24 cellular contexts compared by ENCODE assay signal in genomic region chr12:50666023-50666422, GRCh38.
"Had no signal": no experiment of that assay in that cellular context is flagged by ENCODE, and none has a peak within 500 bp of the region (broad histone marks: within the 10 kb centered on the region; RNA-seq: fewer than 3 reads in every experiment).

No MANE protein-coding gene starts in this region.

- H3K27ac ChIP-seq: epithelial cell of prostate, gastrocnemius medialis, left lung, neutrophil, parathyroid adenoma, right lobe of liver, suprapubic skin, thyroid gland had no signal

- H3K27ac Mint-ChIP-seq: endodermal cell; mesothelial cell of epicardium; nephron progenitor cell; progenitor cell of endocrine pancreas; stimulated activated naive B cell treated with anti-CD40 and anti-IgM and Interleukin-4, amounts not matched to agents 10 μg/mL and 1 μg/mL and 100 μg/mL, for 72 hours; stimulated activated naive CD8-positive, alpha-beta T cell treated with anti-CD3 and anti-CD28 coated beads, Interleukin-15, Interleukin-2, amounts not matched to agents 100 ng/mL and 50 ng/mL, for 24 hours; type B pancreatic cell had no signal

- ATAC-seq: esophagus mucosa; gastrocnemius medialis; left lung; naive thymus-derived CD4-positive, alpha-beta T cell; right lobe of liver; stimulated activated naive B cell treated with anti-CD40 and anti-IgM and Interleukin-4, amounts not matched to agents 10 μg/mL and 1 μg/mL and 100 μg/mL, for 72 hours had no signal

- H3K9me3 Mint-ChIP-seq: endodermal cell; mesothelial cell of epicardium; nephron progenitor cell; stimulated activated naive B cell treated with anti-CD40 and anti-IgM and Interleukin-4, amounts not matched to agents 10 μg/mL and 1 μg/mL and 100 μg/mL, for 72 hours; stimulated activated naive CD8-positive, alpha-beta T cell treated with anti-CD3 and anti-CD28 coated beads, Interleukin-15, Interleukin-2, amounts not matched to agents 100 ng/mL and 50 ng/mL, for 24 hours; type B pancreatic cell had no signal

- H3K4me3 Mint-ChIP-seq: endodermal cell; mesothelial cell of epicardium; naive thymus-derived CD4-positive, alpha-beta T cell; nephron progenitor cell; stimulated activated naive B cell treated with anti-CD40 and anti-IgM and Interleukin-4, amounts not matched to agents 10 μg/mL and 1 μg/mL and 100 μg/mL, for 72 hours; stimulated activated naive CD8-positive, alpha-beta T cell treated with anti-CD3 and anti-CD28 coated beads, Interleukin-15, Interleukin-2, amounts not matched to agents 100 ng/mL and 50 ng/mL, for 24 hours; type B pancreatic cell had no signal

- H3K27me3 Mint-ChIP-seq: naive thymus-derived CD4-positive, alpha-beta T cell; progenitor cell of endocrine pancreas; stimulated activated naive B cell treated with anti-CD40 and anti-IgM and Interleukin-4, amounts not matched to agents 10 μg/mL and 1 μg/mL and 100 μg/mL, for 72 hours; stimulated activated naive CD8-positive, alpha-beta T cell treated with anti-CD3 and anti-CD28 coated beads, Interleukin-15, Interleukin-2, amounts not matched to agents 100 ng/mL and 50 ng/mL, for 24 hours; type B pancreatic cell had no signal

- DNase-seq: effector CD8-positive, alpha-beta T cell; endodermal cell; foreskin fibroblast; gastrocnemius medialis; head of caudate nucleus; left lung; mesenchymal stem cell; naive thymus-derived CD4-positive, alpha-beta T cell; nephron progenitor cell; right lobe of liver; small intestine; stimulated activated CD4-positive, alpha-beta T cell treated with anti-CD3 and anti-CD28 coated beads, Interleukin-15, amount 100 ng/mL, for 24 hours; stimulated activated CD4-positive, alpha-beta T cell treated with anti-CD3 and anti-CD28 coated beads, Interleukin-2, amount 100 ng/mL, for 48 hours; stimulated activated naive B cell treated with anti-CD40 and anti-IgM and Interleukin-4, amounts not matched to agents 10 μg/mL and 1 μg/mL and 100 μg/mL, for 72 hours; thyroid gland had no signal

- H3K4me1 Mint-ChIP-seq: endodermal cell had no signal

- H3K36me3 Mint-ChIP-seq: mesothelial cell of epicardium had no signal
